ENCODE assay signal across 8 cellular contexts in the genomic region with DNA sequence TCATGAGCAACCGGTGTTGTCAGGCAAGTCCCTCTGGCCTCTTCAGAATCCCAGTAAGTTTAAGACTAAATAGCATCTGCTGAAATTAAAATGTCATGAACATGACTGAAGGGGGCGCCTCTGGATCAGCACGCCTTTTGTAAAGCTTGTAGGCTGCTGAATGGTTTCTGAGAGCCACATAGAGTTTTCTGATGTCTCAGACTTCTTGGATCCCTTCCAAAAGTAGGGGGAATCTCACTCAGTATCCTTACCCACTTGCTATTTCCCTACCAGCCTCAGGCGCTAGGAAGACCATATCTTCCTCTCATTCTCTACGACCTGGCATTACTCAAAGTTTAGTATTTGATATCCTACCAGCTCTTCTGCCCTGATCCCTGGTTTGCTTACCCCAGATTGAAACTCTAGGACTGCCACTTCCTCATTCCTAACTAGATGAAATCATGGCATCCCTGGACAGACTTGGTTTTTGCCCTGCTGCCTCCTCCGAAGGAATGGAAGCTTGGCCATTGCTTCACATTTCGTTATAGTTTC.
DNase-seq lines count a peak whose midpoint lies in the region; ATAC-seq and TF ChIP-seq lines count a peak whose summit lies in the region.

No MANE protein-coding gene starts in this region.

- no peak overlapping the region for H2AFZ ChIP-seq in DND-41 (ENCODE audit: low read depth, low read length)

- no peak overlapping the region for H3K4me2 ChIP-seq in DND-41 (ENCODE audit: insufficient read depth, low read length)

- H4K20me1 ChIP-seq in DND-41 (ENCODE audit: insufficient read depth, low read length): no peaks in the 10 kb centered on the region

- H3K27me3 ChIP-seq in DND-41 (ENCODE audit: insufficient read depth, low read length, poor library complexity) (no peaks in the 10 kb centered on the region), H7 (ENCODE audit: control insufficient read depth, insufficient read depth, low read length) (no peaks in the 10 kb centered on the region)

- H3K4me3 ChIP-seq in DND-41 (ENCODE audit: low read depth in 1 of 2, low read length in 2 of 2) (no peak overlapping the region), H7 (ENCODE audit: insufficient read depth, low read depth, low read length) (no peak overlapping the region), fibroblast of villous mesenchyme (ENCODE audit: low read depth, low read length) (no peak overlapping the region)

- no peak overlapping the region for H3K27ac ChIP-seq in DND-41 (ENCODE audit: low read length)

- peak; percentile 49 for DNase-seq in DND-41
- DNase-seq in H7: peak; percentile 36
- peak; percentile 53 for DNase-seq in NCI-H2081 treated with DMSO at 0.1 percent for 48 hours (lab: John Stamatoyannopoulos, UW)
- DNase-seq in activated CD8-positive, alpha-beta memory T cell treated with anti-CD3 and anti-CD28 coated beads for 24 hours: peak; percentile 73
- DNase-seq in fibroblast of villous mesenchyme (ENCODE audit: low read depth): peak; percentile 75
- peak; percentile 47 to 52 for DNase-seq in stimulated activated CD4-positive, alpha-beta T cell treated with anti-CD3 and anti-CD28 coated beads, Interleukin-2, amount 100 ng/mL, for 48 hours
- DNase-seq in cerebellum (ENCODE audit: low spot score): no peak

- H3K9me3 ChIP-seq in DND-41 (ENCODE audit: insufficient read depth, low read length, severe bottlenecking): no peaks in the 10 kb centered on the region

- no peaks in the 10 kb centered on the region for H3K79me2 ChIP-seq in DND-41 (ENCODE audit: insufficient read depth, low read length)

- no peaks in the 10 kb centered on the region for H3K4me1 ChIP-seq in DND-41 (ENCODE audit: insufficient read depth, low read length)

- H3K9ac ChIP-seq in DND-41 (ENCODE audit: low read depth, low read length): no peak overlapping the region

- peak; percentile 67 for ATAC-seq in DND-41 (ENCODE audit: insufficient read depth, low read depth)
- no peak for ATAC-seq in GM21381 (IDR thresholded peaks at IDR 0.05; ENCODE audit: unreplicated experiment)

- TF ChIP-seq CTCF in DND-41 (IDR thresholded peaks at IDR 0.05; ENCODE audit: borderline replicate concordance, extremely low read depth, low read length, poor library complexity, severe bottlenecking) (peak; percentile 53), fibroblast of villous mesenchyme (IDR thresholded peaks at IDR 0.05; ENCODE audit: insufficient read depth, low read depth, low read length) (peak; percentile 60)

- H3K36me3 ChIP-seq in DND-41 (ENCODE audit: insufficient read depth, low read length) (no peaks in the 10 kb centered on the region), H7 (replicated peaks; ENCODE audit: control insufficient read depth, insufficient read depth, low read length) (no peaks in the 10 kb centered on the region)
